In genomic region chrX:78545233-78545632, GRCh38 we compare ENCODE assay signal across 28 cellular contexts.
"Had no signal": no experiment of that assay in that cellular context is flagged by ENCODE, and none has a peak within 500 bp of the region (broad histone marks: within the 10 kb centered on the region; RNA-seq: fewer than 3 reads in every experiment).

No MANE protein-coding gene starts in this region.

- H3K27me3 Mint-ChIP-seq: memory B cell; stimulated activated naive CD8-positive, alpha-beta T cell treated with anti-CD3 and anti-CD28 coated beads, Interleukin-15, Interleukin-2, amounts not matched to agents 100 ng/mL and 50 ng/mL, for 24 hours; type B pancreatic cell had no signal

- ATAC-seq: left colon; naive thymus-derived CD8-positive, alpha-beta T cell; pancreas; right cardiac atrium; stimulated activated effector memory CD8-positive, alpha-beta T cell treated with anti-CD3 and anti-CD28 coated beads, Interleukin-12 subunit alpha, Interleukin-12 subunit beta, amount 100 ng/mL, for 72 hours had no signal

- H3K9me3 ChIP-seq: pancreas, prostate gland, sigmoid colon, suprapubic skin, thoracic aorta, uterus had no signal

- H3K27ac ChIP-seq: left ventricle myocardium inferior, pancreas, prostate gland, sigmoid colon, spleen, suprapubic skin, thoracic aorta, tibial artery, uterus had no signal

- H3K4me1 Mint-ChIP-seq: immature natural killer cell; memory B cell; naive thymus-derived CD8-positive, alpha-beta T cell; nephron; neural crest cell had no signal

- H3K36me3 ChIP-seq: left ventricle myocardium inferior, pancreas, prostate gland, sigmoid colon, spleen, suprapubic skin, thoracic aorta, tibial artery, uterus had no signal

- H3K27ac Mint-ChIP-seq: immature natural killer cell; memory B cell; nephron; stimulated activated effector memory CD8-positive, alpha-beta T cell treated with anti-CD3 and anti-CD28 coated beads, Interleukin-12 subunit alpha, Interleukin-12 subunit beta, amount 100 ng/mL, for 72 hours; stimulated activated naive CD8-positive, alpha-beta T cell treated with anti-CD3 and anti-CD28 coated beads, Interleukin-15, Interleukin-2, amounts not matched to agents 100 ng/mL and 50 ng/mL, for 24 hours; type B pancreatic cell had no signal

- FAIRE-seq: islet of Langerhans, kidney, pancreas, small intestine had no signal

- H3K4me3 ChIP-seq: left ventricle myocardium inferior, lung, pancreas, prostate gland, sigmoid colon, spleen, suprapubic skin, thoracic aorta, tibial artery, uterus had no signal

- H3K27me3 ChIP-seq: sigmoid colon, suprapubic skin, tibial artery, uterus had no signal

- H3K4me1 ChIP-seq: left ventricle myocardium inferior, pancreas, prostate gland, sigmoid colon, spleen, suprapubic skin, tibial artery, uterus had no signal

- H3K4me3 Mint-ChIP-seq: immature natural killer cell; memory B cell; naive thymus-derived CD8-positive, alpha-beta T cell; nephron; neural crest cell; stimulated activated effector memory CD8-positive, alpha-beta T cell treated with anti-CD3 and anti-CD28 coated beads, Interleukin-12 subunit alpha, Interleukin-12 subunit beta, amount 100 ng/mL, for 72 hours; stimulated activated naive CD8-positive, alpha-beta T cell treated with anti-CD3 and anti-CD28 coated beads, Interleukin-15, Interleukin-2, amounts not matched to agents 100 ng/mL and 50 ng/mL, for 24 hours; type B pancreatic cell had no signal

- DNase-seq: hypothalamus; immature natural killer cell; kidney; left colon; left ventricle myocardium inferior; naive thymus-derived CD8-positive, alpha-beta T cell; nucleus accumbens; retina; right cardiac atrium; sigmoid colon; small intestine; stimulated activated CD4-positive, alpha-beta T cell treated with anti-CD3 and anti-CD28 coated beads, Interleukin-4, amount 100 ng/mL, for 24 hours; stimulated activated naive CD4-positive, alpha-beta T cell; tibial artery; uterus had no signal

- H3K36me3 Mint-ChIP-seq: immature natural killer cell; stimulated activated effector memory CD8-positive, alpha-beta T cell treated with anti-CD3 and anti-CD28 coated beads, Interleukin-12 subunit alpha, Interleukin-12 subunit beta, amount 100 ng/mL, for 72 hours; type B pancreatic cell had no signal
